ENCODE assay signal across 8 cellular contexts in the genomic region with DNA sequence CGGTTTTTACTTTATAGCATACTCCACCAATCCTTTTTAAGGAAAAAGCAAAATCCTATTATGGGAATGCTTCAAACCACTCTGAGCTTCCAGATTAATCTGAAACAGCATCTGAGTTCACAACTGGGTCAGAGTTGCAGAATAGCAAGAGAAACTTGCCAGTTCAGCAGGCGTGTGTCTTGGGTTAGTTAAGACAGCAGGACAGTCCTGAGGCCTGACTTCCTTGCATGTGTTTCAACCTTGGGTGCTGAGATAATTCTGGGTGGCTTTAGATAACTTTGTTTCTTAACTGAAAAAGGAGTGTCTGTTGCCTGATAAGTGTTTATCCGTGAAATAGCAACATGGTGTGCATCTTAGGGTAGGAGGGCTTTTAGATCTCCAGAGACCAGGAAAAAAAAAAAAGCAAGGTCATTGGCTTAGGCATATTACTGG.
DNase-seq lines count a peak whose midpoint lies in the region; ATAC-seq and TF ChIP-seq lines count a peak whose summit lies in the region.

No MANE protein-coding gene starts in this region.

- H3K4me3 ChIP-seq in CD4-positive, CD25-positive, alpha-beta regulatory T cell (ENCODE audit: low read depth, low read length) = peak overlapping the region; percentile 74
- peak overlapping the region; percentile 23 for H3K4me3 ChIP-seq in SK-N-MC

- H3K9me3 Mint-ChIP-seq in CD4-positive, CD25-positive, alpha-beta regulatory T cell = peaks cover 0 to 3% (median 0%) of the 10 kb centered on the region in 7 donors
- peaks cover 6% of the 10 kb centered on the region for H3K9me3 Mint-ChIP-seq in osteocyte (ENCODE audit: unreplicated experiment)

- H3K27me3 ChIP-seq in CD4-positive, CD25-positive, alpha-beta regulatory T cell (ENCODE audit: control insufficient read depth, insufficient read depth, low read length) = no peaks in the 10 kb centered on the region

- H3K4me3 Mint-ChIP-seq in CD4-positive, CD25-positive, alpha-beta regulatory T cell = peak overlapping the region in 3 of 4 donors; percentile 84 to 89 (median 86)
- no peak overlapping the region for H3K4me3 Mint-ChIP-seq in osteocyte (ENCODE audit: unreplicated experiment)

- H3K27ac ChIP-seq in CD4-positive, CD25-positive, alpha-beta regulatory T cell (ENCODE audit: insufficient read depth, low read length, poor library complexity, severe bottlenecking) = peak overlapping the region; percentile 68
- H3K27ac ChIP-seq in SK-N-MC = peak overlapping the region; percentile 13; the same call in 1 of the 2 replicates

- H3K27ac Mint-ChIP-seq in CD4-positive, CD25-positive, alpha-beta regulatory T cell = peak overlapping the region; percentile 91 to 95 (median 92)
- peak overlapping the region; percentile 90 for H3K27ac Mint-ChIP-seq in osteocyte (ENCODE audit: unreplicated experiment)

- H3K4me1 Mint-ChIP-seq in CD4-positive, CD25-positive, alpha-beta regulatory T cell = peaks cover 39 to 88% (median 65%) of the 10 kb centered on the region in 4 donors
- peaks cover 76% of the 10 kb centered on the region for H3K4me1 Mint-ChIP-seq in osteocyte (ENCODE audit: unreplicated experiment)

- H3K4me1 ChIP-seq in CD4-positive, CD25-positive, alpha-beta regulatory T cell (ENCODE audit: control insufficient read depth, insufficient read depth, low read length, poor library complexity, severe bottlenecking) = peaks cover 52% of the 10 kb centered on the region

- H3K36me3 ChIP-seq in CD4-positive, CD25-positive, alpha-beta regulatory T cell (ENCODE audit: control insufficient read depth, insufficient read depth, low read length) = peaks cover 14% of the 10 kb centered on the region
- no peaks in the 10 kb centered on the region for H3K36me3 ChIP-seq in SK-N-MC (ENCODE audit: insufficient read depth, low read length)

- H3K36me3 Mint-ChIP-seq in CD4-positive, CD25-positive, alpha-beta regulatory T cell = peaks cover 42% of the 10 kb centered on the region
- peaks cover 26% of the 10 kb centered on the region for H3K36me3 Mint-ChIP-seq in osteocyte (ENCODE audit: unreplicated experiment)

- H3K9me3 ChIP-seq in CD4-positive, CD25-positive, alpha-beta regulatory T cell (ENCODE audit: control insufficient read depth in 2 of 2, low read length in 2 of 2) = no peaks in the 10 kb centered on the region
- no peaks in the 10 kb centered on the region for H3K9me3 ChIP-seq in SK-N-MC (ENCODE audit: low read depth, low read length)

- no peak for TF ChIP-seq CTCF in osteocyte (IDR thresholded peaks at IDR 0.05)

- no peak overlapping the region for H3K9ac ChIP-seq in SK-N-MC (ENCODE audit: insufficient read length)

- no peak for ATAC-seq in CD4-positive, CD25-positive, alpha-beta regulatory T cell (ENCODE audit: low read depth in 2 of 2)

- H3K27me3 Mint-ChIP-seq in CD4-positive, CD25-positive, alpha-beta regulatory T cell = no peaks in the 10 kb centered on the region
- no peaks in the 10 kb centered on the region for H3K27me3 Mint-ChIP-seq in osteocyte (ENCODE audit: unreplicated experiment)

- DNase-seq in CD4-positive, CD25-positive, alpha-beta regulatory T cell = peak in 1 of 3 donors; percentile 41
- no peak for DNase-seq in SK-N-MC (ENCODE audit: low read depth, low spot score)
- peak; percentile 77 for DNase-seq in fibroblast of gingiva (ENCODE audit: low read depth)
- no peak for DNase-seq in osteocyte (ENCODE audit: extremely low spot score, unreplicated experiment)
- DNase-seq in KG1 (lab: John Stamatoyannopoulos, UW) = no peak
- DNase-seq in NCI-H526 treated with DMSO at 0.1 percent for 48 hours (lab: John Stamatoyannopoulos, UW) = no peak
- DNase-seq in DMS114 treated with DMSO at 0.1 percent for 48 hours (lab: John Stamatoyannopoulos, UW; ENCODE audit: unreplicated experiment) = no peak
- no peak for DNase-seq in activated effector memory CD4-positive, alpha-beta T cell treated with anti-CD3 and anti-CD28 coated beads, Interleukin-2, amount 50 U/mL, for 16 hours
